Comparison of ENCODE assay signal across 23 cellular contexts in the genomic region with DNA sequence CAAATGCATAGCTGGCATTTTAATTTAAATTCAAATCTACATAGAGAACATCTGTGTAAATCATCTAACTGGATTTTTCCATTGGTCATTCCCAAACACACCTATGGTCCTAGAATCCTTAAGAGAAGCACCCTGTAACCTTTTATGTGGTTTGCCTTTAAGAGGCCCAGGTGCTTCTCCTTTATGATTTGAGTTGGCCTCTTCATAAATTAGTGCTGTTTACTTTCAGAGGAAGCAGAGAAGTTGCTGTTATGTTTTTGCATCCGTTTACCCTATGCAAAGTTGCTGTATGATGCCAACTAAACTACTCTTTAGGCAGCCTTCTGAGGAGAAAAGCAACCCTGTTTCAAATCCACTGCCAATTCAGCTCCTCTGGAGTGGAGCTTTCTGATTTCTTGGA.
"Had no signal": no experiment of that assay in that cellular context is flagged by ENCODE, and none has a peak within 500 bp of the region (broad histone marks: within the 10 kb centered on the region; RNA-seq: fewer than 3 reads in every experiment).

No MANE protein-coding gene starts in this region.

- H3K36me3 ChIP-seq: breast epithelium, ovary, uterus had no signal

- H3K4me1 ChIP-seq: breast epithelium, uterus had no signal

- DNase-seq: activated CD4-positive, alpha-beta T cell treated with anti-CD3 and anti-CD28 coated beads for 4 hours; activated CD4-positive, alpha-beta T cell treated with anti-CD3 and anti-CD28 coated beads, Interleukin-2, amount 50 U/mL, for 4 hours; activated naive CD4-positive, alpha-beta T cell; activated T-cell treated with anti-CD3 and anti-CD28 coated beads for 4 hours; activated T-cell treated with anti-CD3 and anti-CD28 coated beads, Interleukin-2, amount 50 U/mL, for 72 hours; central memory CD4-positive, alpha-beta T cell; head of caudate nucleus; hypothalamus; immature natural killer cell; kidney; naive B cell; nephron progenitor cell; ovary; stimulated activated CD4-positive, alpha-beta T cell treated with anti-CD3 and anti-CD28 coated beads, Interleukin-4, amount 100 ng/mL, for 24 hours; substantia nigra; uterus had no signal

- H3K9me3 ChIP-seq: breast epithelium, ovary, uterus had no signal

- H3K27ac ChIP-seq: breast epithelium, ovary, skin epidermis, uterus, VCaP had no signal

- ATAC-seq: activated naive CD4-positive, alpha-beta T cell treated with anti-CD3 and anti-CD28 coated beads, Interleukin-2, amount 50 U/mL, for 72 hours; activated T-cell treated with anti-CD3 and anti-CD28 coated beads, Interleukin-2, amount 50 U/mL, for 72 hours; sciatic nerve; stimulated activated effector memory CD8-positive, alpha-beta T cell treated with anti-CD3 and anti-CD28 coated beads, Interleukin-12 subunit alpha, Interleukin-12 subunit beta, amount 100 ng/mL, for 72 hours had no signal

- H3K4me3 ChIP-seq: breast epithelium, ovary, skin epidermis, uterus had no signal

- FAIRE-seq: endothelial cell of umbilical vein, kidney had no signal

- H3K27me3 ChIP-seq: breast epithelium, ovary, uterus had no signal
